In genomic region chr15:77569647-77570186, GRCh38 we compare ENCODE assay signal across 10 cellular contexts.
DNase-seq lines count a peak whose midpoint lies in the region; ATAC-seq and TF ChIP-seq lines count a peak whose summit lies in the region.
"Had no signal": no experiment of that assay in that cellular context is flagged by ENCODE, and none has a peak within 500 bp of the region (broad histone marks: within the 10 kb centered on the region; RNA-seq: fewer than 3 reads in every experiment).

No MANE protein-coding gene starts in this region.

- H3K9me3 Mint-ChIP-seq in Caco-2 (ENCODE audit: unreplicated experiment) = no peaks in the 10 kb centered on the region

- POLR2A ChIA-PET in Caco-2 (lab: Charles Lee) = no interaction called here

- H2AFZ ChIP-seq in neuron (ENCODE audit: low read depth, low read length) = no peak overlapping the region

- H3K36me3 ChIP-seq in Caco-2 (ENCODE audit: control insufficient read depth, insufficient read depth, low read length) (no peaks in the 10 kb centered on the region), neuron (ENCODE audit: insufficient read depth, low read length) (no peaks in the 10 kb centered on the region)

- peak overlapping the region; percentile 63 for H3K4me3 Mint-ChIP-seq in Caco-2 (ENCODE audit: unreplicated experiment)
- H3K4me3 Mint-ChIP-seq: CD4-positive, CD25-positive, alpha-beta regulatory T cell had no signal

- H3K27me3 Mint-ChIP-seq in Caco-2 (ENCODE audit: insufficient read depth, unreplicated experiment) = no peaks in the 10 kb centered on the region

- peak overlapping the region; percentile 41 for H3K27ac Mint-ChIP-seq in Caco-2 (ENCODE audit: unreplicated experiment)

- DNase-seq in Caco-2 (peak; percentile 48 to 51), NOMO-1 treated with DMSO at 0.1 percent for 48 hours (lab: John Stamatoyannopoulos, UW; ENCODE audit: unreplicated experiment) (peak; percentile 50), epithelial cell of esophagus (ENCODE audit: low read depth) (no peak), iPS-NIHi7 (ENCODE audit: extremely low spot score) (no peak), hypothalamus (lab: John Stamatoyannopoulos, UW) (no peak)
- no peak for DNase-seq in central memory CD4-positive, alpha-beta T cell
- DNase-seq: activated gamma-delta T cell treated with Interleukin-2 at 50 U/mL for 16 hours; CD4-positive, CD25-positive, alpha-beta regulatory T cell had no signal

- intact Hi-C loops in Caco-2 (cut with micrococcal nuclease; ENCODE audit: unreplicated experiment) = no loop called here

- H3K27me3 ChIP-seq in Caco-2 (replicated peaks; ENCODE audit: control insufficient read depth, insufficient read depth, low read length) (no peaks in the 10 kb centered on the region), neuron (ENCODE audit: insufficient read depth, low read length) (peaks cover under 1% of the 10 kb centered on the region)

- peaks cover 8% of the 10 kb centered on the region for H3K4me1 Mint-ChIP-seq in Caco-2 (ENCODE audit: low read depth, unreplicated experiment)

- H3K36me3 Mint-ChIP-seq in Caco-2 (ENCODE audit: insufficient read depth, unreplicated experiment) = no peaks in the 10 kb centered on the region
- H3K36me3 Mint-ChIP-seq: CD4-positive, CD25-positive, alpha-beta regulatory T cell had no signal

- H3K9me3 ChIP-seq in Caco-2 (no peaks in the 10 kb centered on the region), neuron (ENCODE audit: low read length) (no peaks in the 10 kb centered on the region)

- CTCF ChIA-PET in Caco-2 (lab: Charles Lee) = interaction anchor here (0.6 to 2.3 kb wide), 4 partner anchors 26 to 383 kb away, joined by 3 to 24 read pairs (median 3); no protein-coding TSS in a partner anchor

- no peak overlapping the region for H3K4me3 ChIP-seq in Caco-2 (ENCODE audit: low read depth, low read length)
- H3K4me3 ChIP-seq in epithelial cell of esophagus (ENCODE audit: low read length) = peak overlapping the region; percentile 27
- peak overlapping the region; percentile 30 for H3K4me3 ChIP-seq in neuron (ENCODE audit: low read length)

- no TSS peak for BruUV-seq in Caco-2 (replicated peaks; lab: Mats Ljungman, UMichigan)

- H3K4me1 ChIP-seq in Caco-2 (peaks cover 26% of the 10 kb centered on the region), neuron (ENCODE audit: insufficient read depth, low read length) (peaks cover 36% of the 10 kb centered on the region)

- ATAC-seq in GM19351 (IDR thresholded peaks at IDR 0.05; ENCODE audit: unreplicated experiment) = no peak

- TF ChIP-seq CTCF in Caco-2 (IDR thresholded peaks at IDR 0.05; ENCODE audit: insufficient read depth in 1 of 2, low read depth in 1 of 2, low read length in 1 of 2, severe bottlenecking in 1 of 2, unreplicated experiment in 1 of 2) = no peak
- no peak for TF ChIP-seq CTCF in epithelial cell of esophagus (IDR thresholded peaks at IDR 0.05; ENCODE audit: insufficient read depth, low read depth, low read length, missing control alignments)

Comparison
In these comparisons a context has a peak if more than half of its experiments do, and no peak if none do; other contexts are left out.
1. DNase-seq: peak in Caco-2 (2 of 2) and NOMO-1 treated with DMSO at 0.1 percent for 48 hours (single experiment); none in epithelial cell of esophagus (single experiment), central memory CD4-positive, alpha-beta T cell (single experiment), iPS-NIHi7 (single experiment) and hypothalamus (0 of 51).